Comparison of ENCODE assay signal across 28 cellular contexts in genomic region chr4:166673911-166674310, GRCh38.
"Had no signal": no experiment of that assay in that cellular context is flagged by ENCODE, and none has a peak within 500 bp of the region (broad histone marks: within the 10 kb centered on the region; RNA-seq: fewer than 3 reads in every experiment).

No MANE protein-coding gene starts in this region.

- DNase-seq: nephron progenitor cell; occipital lobe; ovary; posterior cingulate gyrus; psoas muscle; right cardiac atrium; right lobe of liver; sigmoid colon; small intestine; stimulated activated CD4-positive, alpha-beta T cell treated with anti-CD3 and anti-CD28 coated beads, Interleukin-15, amount 100 ng/mL, for 24 hours; stimulated activated CD4-positive, alpha-beta T cell treated with anti-CD3 and anti-CD28 coated beads, Interleukin-2, amount 100 ng/mL, for 24 hours; stimulated activated CD4-positive, alpha-beta T cell treated with anti-CD3 and anti-CD28 coated beads, Interleukin-2, amount 100 ng/mL, for 48 hours; stimulated activated CD4-positive, alpha-beta T cell treated with anti-CD3 and anti-CD28 coated beads, Interleukin-4, amount 100 ng/mL, for 24 hours; stimulated activated naive B cell treated with anti-CD40 and anti-IgM and Interleukin-4, amounts not matched to agents 10 μg/mL and 1 μg/mL and 100 μg/mL, for 72 hours; stimulated activated naive CD4-positive, alpha-beta T cell treated with Interleukin-2 at 50 U/mL for 16 hours; stomach; thyroid gland; trophoblast cell; upper lobe of left lung had no signal

- H3K36me3 ChIP-seq: neural progenitor cell, ovary, right lobe of liver, sigmoid colon, stomach, thoracic aorta, thyroid gland, tibial nerve, upper lobe of left lung, vagina had no signal

- H3K9me3 Mint-ChIP-seq: nephron progenitor cell, neural progenitor cell had no signal

- H3K4me3 Mint-ChIP-seq: natural killer cell treated with Interleukin-12 subunit alpha and Interleukin-12 subunit beta and Interleukin-15 and Interleukin-18, amount 100 ng/mL, for 72 hours; nephron progenitor cell; neural progenitor cell; stimulated activated effector memory CD8-positive, alpha-beta T cell treated with anti-CD3 and anti-CD28 coated beads, Interleukin-12 subunit alpha, Interleukin-12 subunit beta, amount 100 ng/mL, for 72 hours; stimulated activated naive B cell treated with anti-CD40 and anti-IgM and Interleukin-4, amounts not matched to agents 10 μg/mL and 1 μg/mL and 100 μg/mL, for 72 hours; stimulated activated naive CD8-positive, alpha-beta T cell treated with anti-CD3 and anti-CD28 coated beads, Interleukin-15, Interleukin-2, amounts not matched to agents 100 ng/mL and 50 ng/mL, for 24 hours had no signal

- H3K9me3 ChIP-seq: ovary, psoas muscle, right lobe of liver, sigmoid colon, stomach, thoracic aorta, thyroid gland, tibial nerve, upper lobe of left lung, vagina had no signal

- H3K27me3 Mint-ChIP-seq: natural killer cell treated with Interleukin-12 subunit alpha and Interleukin-12 subunit beta and Interleukin-15 and Interleukin-18, amount 100 ng/mL, for 72 hours; progenitor cell of endocrine pancreas; stimulated activated naive B cell treated with anti-CD40 and anti-IgM and Interleukin-4, amounts not matched to agents 10 μg/mL and 1 μg/mL and 100 μg/mL, for 72 hours; stimulated activated naive CD8-positive, alpha-beta T cell treated with anti-CD3 and anti-CD28 coated beads, Interleukin-15, Interleukin-2, amounts not matched to agents 100 ng/mL and 50 ng/mL, for 24 hours had no signal

- H3K27ac Mint-ChIP-seq: natural killer cell treated with Interleukin-12 subunit alpha and Interleukin-12 subunit beta and Interleukin-15 and Interleukin-18, amount 100 ng/mL, for 72 hours; nephron progenitor cell; neural progenitor cell; progenitor cell of endocrine pancreas; stimulated activated effector memory CD8-positive, alpha-beta T cell treated with anti-CD3 and anti-CD28 coated beads, Interleukin-12 subunit alpha, Interleukin-12 subunit beta, amount 100 ng/mL, for 72 hours; stimulated activated naive B cell treated with anti-CD40 and anti-IgM and Interleukin-4, amounts not matched to agents 10 μg/mL and 1 μg/mL and 100 μg/mL, for 72 hours; stimulated activated naive CD8-positive, alpha-beta T cell treated with anti-CD3 and anti-CD28 coated beads, Interleukin-15, Interleukin-2, amounts not matched to agents 100 ng/mL and 50 ng/mL, for 24 hours had no signal

- H3K9ac ChIP-seq: neural progenitor cell, parathyroid adenoma had no signal

- H3K79me2 ChIP-seq: parathyroid adenoma had no signal

- H3K4me3 ChIP-seq: neural progenitor cell, ovary, psoas muscle, right lobe of liver, sigmoid colon, stomach, thoracic aorta, thyroid gland, tibial nerve, upper lobe of left lung, vagina had no signal

- ATAC-seq: natural killer cell treated with Interleukin-12 subunit alpha and Interleukin-12 subunit beta and Interleukin-15 and Interleukin-18, amount 100 ng/mL, for 72 hours; psoas muscle; right cardiac atrium; right lobe of liver; stimulated activated effector memory CD8-positive, alpha-beta T cell treated with anti-CD3 and anti-CD28 coated beads, Interleukin-12 subunit alpha, Interleukin-12 subunit beta, amount 100 ng/mL, for 72 hours; stimulated activated naive B cell treated with anti-CD40 and anti-IgM and Interleukin-4, amounts not matched to agents 10 μg/mL and 1 μg/mL and 100 μg/mL, for 72 hours had no signal

- H3K27me3 ChIP-seq: neural progenitor cell, ovary, right lobe of liver, sigmoid colon, stomach, thyroid gland, tibial nerve, upper lobe of left lung, vagina had no signal

- H2AFZ ChIP-seq: neural progenitor cell, parathyroid adenoma had no signal

- H3K36me3 Mint-ChIP-seq: neural progenitor cell; stimulated activated effector memory CD8-positive, alpha-beta T cell treated with anti-CD3 and anti-CD28 coated beads, Interleukin-12 subunit alpha, Interleukin-12 subunit beta, amount 100 ng/mL, for 72 hours; stimulated activated naive B cell treated with anti-CD40 and anti-IgM and Interleukin-4, amounts not matched to agents 10 μg/mL and 1 μg/mL and 100 μg/mL, for 72 hours had no signal

- H3K27ac ChIP-seq: neural progenitor cell, ovary, parathyroid adenoma, psoas muscle, right lobe of liver, sigmoid colon, stomach, thoracic aorta, thyroid gland, tibial nerve, upper lobe of left lung, vagina had no signal

- H3K4me2 ChIP-seq: neural progenitor cell had no signal

- H3K4me1 Mint-ChIP-seq: neural progenitor cell; stimulated activated effector memory CD8-positive, alpha-beta T cell treated with anti-CD3 and anti-CD28 coated beads, Interleukin-12 subunit alpha, Interleukin-12 subunit beta, amount 100 ng/mL, for 72 hours; stimulated activated naive B cell treated with anti-CD40 and anti-IgM and Interleukin-4, amounts not matched to agents 10 μg/mL and 1 μg/mL and 100 μg/mL, for 72 hours had no signal
